Comparison of ENCODE assay signal across 1 cellular context in the genomic region with DNA sequence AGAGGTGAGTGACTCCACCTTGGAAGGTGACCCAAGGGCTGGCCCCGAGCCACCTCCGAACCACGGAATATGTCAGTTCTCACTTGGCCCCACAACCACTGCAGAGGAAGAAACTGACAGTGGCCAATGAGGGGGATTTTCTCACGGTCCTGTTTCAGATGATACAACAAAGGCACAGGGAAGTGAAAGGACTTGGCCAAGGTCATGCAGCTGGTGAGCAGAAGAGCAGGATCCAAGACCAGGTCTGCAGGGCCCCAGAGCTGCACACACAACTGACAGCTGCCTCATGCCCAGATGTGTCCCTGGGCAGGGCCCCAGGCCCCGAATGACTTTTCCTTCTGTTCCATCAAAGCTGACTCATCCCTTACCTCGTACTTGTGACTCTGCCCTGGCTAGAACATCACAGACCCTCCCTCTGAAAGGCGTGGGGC.
TF ChIP-seq lines count a peak whose summit lies in the region.

No MANE protein-coding gene starts in this region.

TF ChIP-seq in endothelial cell of umbilical vein, 7 proteins besides CTCF, POLR2A, EP300 and RAD21 (continued from another document):
- TF ChIP-seq MYC (IDR thresholded peaks at IDR 0.05; ENCODE audit: low read depth, low read length) (no peak), POLR2AphosphoS5 (IDR thresholded peaks at IDR 0.05; ENCODE audit: insufficient read depth, low read depth, low read length) (no peak), FOS (IDR thresholded peaks at IDR 0.05; ENCODE audit: borderline replicate concordance, insufficient read depth, low read length) (peak; percentile 26), GATA2 (IDR thresholded peaks at IDR 0.05; ENCODE audit: insufficient read depth, insufficient read length, low read depth, low read length) (no peak)
TF ChIP-seq in endothelial cell of umbilical vein: peak in this region for 1.
